In the genomic region with DNA sequence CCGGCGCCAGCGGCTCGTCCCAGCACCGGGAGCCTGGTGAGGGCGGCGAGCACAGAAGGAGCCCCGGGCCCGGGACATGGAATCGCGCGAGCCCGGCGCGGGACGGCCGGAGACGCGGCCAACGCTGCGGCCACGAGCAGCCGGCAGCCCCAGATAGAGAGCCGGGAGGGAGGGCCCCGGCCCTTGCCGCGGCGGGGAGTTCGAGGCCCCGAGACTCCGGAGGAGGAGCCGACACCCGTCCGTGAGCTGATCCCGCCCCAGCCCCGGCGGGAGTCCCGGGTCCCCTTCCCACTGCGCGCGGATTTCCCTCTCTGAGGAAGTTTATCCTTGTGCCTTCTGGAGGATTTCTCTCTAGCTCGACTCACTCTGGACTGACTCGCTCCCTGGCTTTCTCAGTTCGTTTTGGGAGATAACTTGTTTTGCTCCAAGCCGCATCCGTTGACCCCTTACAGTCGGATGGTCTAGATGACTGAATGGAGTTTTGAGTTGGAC, we compare ENCODE assay signal across 8 cellular contexts.
DNase-seq lines count a peak whose midpoint lies in the region; ATAC-seq and TF ChIP-seq lines count a peak whose summit lies in the region.

No MANE protein-coding gene starts in this region.

- H3K27ac ChIP-seq in 22Rv1 (peak overlapping the region; percentile 96), coronary artery (peak overlapping the region; percentile 97 to 99), stomach smooth muscle (ENCODE audit: low read length) (peak overlapping the region; percentile 84)

- H3K9me3 ChIP-seq in stomach smooth muscle (ENCODE audit: control insufficient read depth in 2 of 2, low read length in 2 of 2), result no peaks in the 10 kb centered on the region

- H3K4me3 ChIP-seq in coronary artery, result peak overlapping the region; percentile 88
- peak overlapping the region; percentile 90 to 99 for H3K4me3 ChIP-seq in stomach smooth muscle (ENCODE audit: low read length in 2 of 2)

- H3K4me3 Mint-ChIP-seq in T-helper 1 cell treated with Interleukin-12 subunit alpha and Interleukin-12 subunit beta and Interleukin-4 antibody, amounts not matched to agents 30 μg/mL and 1 μg/mL, for 36 hours, result peak overlapping the region; percentile 92

- no peaks in the 10 kb centered on the region for H3K9me3 Mint-ChIP-seq in T-helper 1 cell treated with Interleukin-12 subunit alpha and Interleukin-12 subunit beta and Interleukin-4 antibody, amounts not matched to agents 30 μg/mL and 1 μg/mL, for 36 hours

- peaks cover 54% of the 10 kb centered on the region for H3K27me3 Mint-ChIP-seq in T-helper 1 cell treated with Interleukin-12 subunit alpha and Interleukin-12 subunit beta and Interleukin-4 antibody, amounts not matched to agents 30 μg/mL and 1 μg/mL, for 36 hours (ENCODE audit: low read depth)

- H3K36me3 Mint-ChIP-seq in T-helper 1 cell treated with Interleukin-12 subunit alpha and Interleukin-12 subunit beta and Interleukin-4 antibody, amounts not matched to agents 30 μg/mL and 1 μg/mL, for 36 hours (ENCODE audit: low read depth), result peaks cover 9% of the 10 kb centered on the region

- TF ChIP-seq CTCF in 22Rv1 (IDR thresholded peaks at IDR 0.05) (no peak), coronary artery (IDR thresholded peaks at IDR 0.05) (no peak)

- no peaks in the 10 kb centered on the region for H3K27me3 ChIP-seq in stomach smooth muscle (ENCODE audit: control insufficient read depth in 1 of 2, insufficient read depth in 2 of 2, low read length in 2 of 2)

- peaks cover 14% of the 10 kb centered on the region for H3K4me1 ChIP-seq in stomach smooth muscle (ENCODE audit: control insufficient read depth, insufficient read depth, low read length)

- peak; percentile 12 for ATAC-seq in GM18520 (IDR thresholded peaks at IDR 0.05; ENCODE audit: unreplicated experiment)
- peak; percentile 25 for ATAC-seq in HG03139 (IDR thresholded peaks at IDR 0.05; ENCODE audit: unreplicated experiment)

- H3K4me1 Mint-ChIP-seq in T-helper 1 cell treated with Interleukin-12 subunit alpha and Interleukin-12 subunit beta and Interleukin-4 antibody, amounts not matched to agents 30 μg/mL and 1 μg/mL, for 36 hours (ENCODE audit: low read depth), result peaks cover 33% of the 10 kb centered on the region

- H3K9ac ChIP-seq in stomach smooth muscle (ENCODE audit: low read length in 2 of 2), result peak overlapping the region; percentile 90 to 96

- DNase-seq in coronary artery (ENCODE audit: low spot score) (peak; percentile 84), medulla oblongata (ENCODE audit: extremely low spot score) (peak; percentile 41), Kasumi-1 (lab: John Stamatoyannopoulos, UW) (no peak)

- no peaks in the 10 kb centered on the region for H3K36me3 ChIP-seq in stomach smooth muscle (ENCODE audit: control insufficient read depth in 2 of 2, insufficient read depth in 2 of 2, low read length in 2 of 2)

- H3K27ac Mint-ChIP-seq in T-helper 1 cell treated with Interleukin-12 subunit alpha and Interleukin-12 subunit beta and Interleukin-4 antibody, amounts not matched to agents 30 μg/mL and 1 μg/mL, for 36 hours, result peak overlapping the region; percentile 62

Comparison
In these comparisons a context has a peak if more than half of its experiments do, and no peak if none do; other contexts are left out.
1. DNase-seq: peak in coronary artery (single experiment) and medulla oblongata (single experiment); none in Kasumi-1 (0 of 2).
2. Peak in every context shown above with its lines, with median percentiles within 50 percentile points of each other: H3K27ac ChIP-seq.